Comparison of ENCODE assay signal across 8 cellular contexts in genomic region chr6:37244430-37245310, GRCh38. TPM values are rescaled to one million over a fixed set of nuclear protein-coding genes. Genes with fewer than 3 reads are reported as not detected.
DNase-seq lines count a peak whose midpoint lies in the region; ATAC-seq, FAIRE-seq and TF ChIP-seq lines count a peak whose summit lies in the region.

No MANE protein-coding gene starts in this region.

- H3K4me1 Mint-ChIP-seq in Caco-2 (ENCODE audit: low read depth, unreplicated experiment) (peaks cover 33% of the 10 kb centered on the region), astrocyte (ENCODE audit: low read depth, unreplicated experiment) (peaks cover 53% of the 10 kb centered on the region), endothelial cell (ENCODE audit: unreplicated experiment) (peaks cover 4% of the 10 kb centered on the region)

- TF ChIP-seq CTCF in Caco-2 (IDR thresholded peaks at IDR 0.05; ENCODE audit: insufficient read depth in 1 of 2, low read depth in 1 of 2, low read length in 1 of 2, severe bottlenecking in 1 of 2, unreplicated experiment in 1 of 2) (no peak), astrocyte (IDR thresholded peaks at IDR 0.05; ENCODE audit: insufficient read depth, low read depth, low read length) (no peak), endothelial cell (IDR thresholded peaks at IDR 0.05; ENCODE audit: unreplicated experiment) (no peak)

- ATAC-seq in GM21723 (IDR thresholded peaks at IDR 0.05; ENCODE audit: unreplicated experiment): no peak

- peak overlapping the region; percentile 100 for H3K27ac ChIP-seq in astrocyte (ENCODE audit: low read depth, low read length)

- BruUV-seq in Caco-2 (replicated peaks; lab: Mats Ljungman, UMichigan): no TSS peak

- peak; percentile 21 to 52 for DNase-seq in Caco-2
- DNase-seq in NCI-H2081 treated with DMSO at 0.1 percent for 48 hours (lab: John Stamatoyannopoulos, UW): peak; percentile 34
- DNase-seq in astrocyte (ENCODE audit: low read depth): peak; percentile 100
- peak; percentile 40 for DNase-seq in inferior parietal cortex (ENCODE audit: extremely low spot score)
- peak; percentile 100 for DNase-seq in stromal cell of bone marrow (ENCODE audit: low read depth)
- DNase-seq in NCI-H524 (lab: John Stamatoyannopoulos, UW): no peak
- DNase-seq in endothelial cell (ENCODE audit: low spot score): no peak

- no peaks in the 10 kb centered on the region for H4K20me1 ChIP-seq in astrocyte (ENCODE audit: insufficient read depth, low read length)

- peaks cover 44% of the 10 kb centered on the region for H3K4me1 ChIP-seq in Caco-2
- H3K4me1 ChIP-seq in astrocyte (ENCODE audit: insufficient read depth, low read length): peaks cover 59% of the 10 kb centered on the region

- peaks cover 10% of the 10 kb centered on the region for H3K36me3 Mint-ChIP-seq in Caco-2 (ENCODE audit: insufficient read depth, unreplicated experiment)
- H3K36me3 Mint-ChIP-seq in astrocyte (ENCODE audit: low read depth, unreplicated experiment): peaks cover 6% of the 10 kb centered on the region
- no peaks in the 10 kb centered on the region for H3K36me3 Mint-ChIP-seq in endothelial cell (ENCODE audit: low read depth, unreplicated experiment)

- H3K27me3 Mint-ChIP-seq in Caco-2 (ENCODE audit: insufficient read depth, unreplicated experiment): no peaks in the 10 kb centered on the region
- no peaks in the 10 kb centered on the region for H3K27me3 Mint-ChIP-seq in astrocyte (ENCODE audit: low read depth, unreplicated experiment)
- H3K27me3 Mint-ChIP-seq in endothelial cell (ENCODE audit: unreplicated experiment): no peaks in the 10 kb centered on the region

- H3K36me3 ChIP-seq in Caco-2 (ENCODE audit: control insufficient read depth, insufficient read depth, low read length): no peaks in the 10 kb centered on the region
- H3K36me3 ChIP-seq in astrocyte (ENCODE audit: insufficient read depth, low read length): no peaks in the 10 kb centered on the region

- POLR2A ChIA-PET in Caco-2 (lab: Charles Lee): interaction anchor here (0.6 to 0.8 kb wide), 2 partner anchors 13 to 22 kb away, joined by 3 to 4 read pairs; partner anchors contain the start of gene TBC1D22B

- intact Hi-C loops in Caco-2 (cut with micrococcal nuclease; ENCODE audit: unreplicated experiment): loop anchor here (1.0 kb wide), 1 partner anchor 22 kb away; no protein-coding TSS in a partner anchor

- H3K27ac Mint-ChIP-seq in Caco-2 (ENCODE audit: unreplicated experiment) (peak overlapping the region; percentile 60), astrocyte (ENCODE audit: unreplicated experiment) (peak overlapping the region; percentile 99), endothelial cell (ENCODE audit: unreplicated experiment) (no peak overlapping the region)

- H3K4me3 ChIP-seq in Caco-2 (ENCODE audit: low read depth, low read length): no peak overlapping the region
- H3K4me3 ChIP-seq in astrocyte (ENCODE audit: insufficient read depth, low read depth, low read length): no peak overlapping the region

- no peaks in the 10 kb centered on the region for H3K79me2 ChIP-seq in astrocyte (ENCODE audit: insufficient read depth, low read length)

- H3K27me3 ChIP-seq in Caco-2 (replicated peaks; ENCODE audit: control insufficient read depth, insufficient read depth, low read length): no peaks in the 10 kb centered on the region
- H3K27me3 ChIP-seq in astrocyte (ENCODE audit: insufficient read depth, low read length): no peaks in the 10 kb centered on the region

- H3K4me2 ChIP-seq in astrocyte (ENCODE audit: low read length): peak overlapping the region; percentile 55

- H3K9me3 Mint-ChIP-seq in Caco-2 (ENCODE audit: unreplicated experiment): peaks cover 26% of the 10 kb centered on the region
- H3K9me3 Mint-ChIP-seq in astrocyte (ENCODE audit: unreplicated experiment): peaks cover 2% of the 10 kb centered on the region
- no peaks in the 10 kb centered on the region for H3K9me3 Mint-ChIP-seq in endothelial cell (ENCODE audit: unreplicated experiment)

- no peaks in the 10 kb centered on the region for H3K9me3 ChIP-seq in Caco-2
- H3K9me3 ChIP-seq in astrocyte (ENCODE audit: insufficient read depth, low read depth, low read length): no peaks in the 10 kb centered on the region

- CTCF ChIA-PET in Caco-2 (lab: Charles Lee): no interaction called here

- no peak overlapping the region for H3K4me3 Mint-ChIP-seq in Caco-2 (ENCODE audit: unreplicated experiment)
- H3K4me3 Mint-ChIP-seq in astrocyte (ENCODE audit: unreplicated experiment): peak overlapping the region; percentile 9
- no peak overlapping the region for H3K4me3 Mint-ChIP-seq in endothelial cell (ENCODE audit: unreplicated experiment)

- FAIRE-seq in astrocyte (lab: Jason Lieb, UNC): peak; percentile 95

- peak overlapping the region; percentile 81 for H3K9ac ChIP-seq in astrocyte (ENCODE audit: low read length)

- no peak overlapping the region for H2AFZ ChIP-seq in astrocyte (ENCODE audit: low read depth, low read length)

RNA-seq across cellular contexts. Expression of gene TBC1D22B, which starts 12.9 kb away (rescaled TPM):
- total RNA-seq in Caco-2 (2022) (11.8 and 13.5 TPM in 2 replicates), astrocyte (10.5 and 10.8 TPM in 2 replicates), endothelial cell (ENCODE audit: unreplicated experiment) (11.8 TPM)

RNA-seq across cellular contexts. Expression of gene TMEM217, which starts 13.3 kb away (rescaled TPM):
- 1.6 and 2.6 TPM in 2 replicates for total RNA-seq in Caco-2 (2022)
- total RNA-seq in astrocyte: 7.3 and 8.2 TPM in 2 replicates
- 5.4 TPM for total RNA-seq in endothelial cell (ENCODE audit: unreplicated experiment)

Comparison
In these comparisons a context has a peak if more than half of its experiments do, and no peak if none do; other contexts are left out.
1. DNase-seq: peak in Caco-2 (2 of 2), NCI-H2081 treated with DMSO at 0.1 percent for 48 hours (single experiment), astrocyte (single experiment), inferior parietal cortex (single experiment) and stromal cell of bone marrow (single experiment); none in NCI-H524 (0 of 2) and endothelial cell (single experiment).